Comparison of ENCODE assay signal across 1 cellular context in genomic region chr4:130393246-130394041, GRCh38.
TF ChIP-seq lines count a peak whose summit lies in the region.

No MANE protein-coding gene starts in this region.

TF ChIP-seq in H1, 55 proteins besides CTCF, POLR2A, EP300 and RAD21:
- TF ChIP-seq JUN (IDR thresholded peaks at IDR 0.05; ENCODE audit: low read depth, low read length): no peak
- TF ChIP-seq EZH2 (IDR thresholded peaks at IDR 0.05; ENCODE audit: low read depth, low read length, severe bottlenecking): no peak
- no peak for TF ChIP-seq ATF2 (IDR thresholded peaks at IDR 0.05; ENCODE audit: low read length)
- no peak for TF ChIP-seq CBX8 (IDR thresholded peaks at IDR 0.05; ENCODE audit: borderline replicate concordance, low read depth, low read length)
- TF ChIP-seq NANOG (IDR thresholded peaks at IDR 0.05; ENCODE audit: insufficient read depth, low read depth, low read length, poor library complexity, severe bottlenecking): no peak
- no peak for TF ChIP-seq RFX5 (IDR thresholded peaks at IDR 0.05; ENCODE audit: borderline replicate concordance, low read depth, low read length)
- no peak for TF ChIP-seq KDM4A (IDR thresholded peaks at IDR 0.05; ENCODE audit: low read depth, low read length, severe bottlenecking)
- no peak for TF ChIP-seq ZNF274 (IDR thresholded peaks at IDR 0.05; ENCODE audit: borderline replicate concordance, extremely low read depth, low read length)
- no peak for TF ChIP-seq HDAC6 (IDR thresholded peaks at IDR 0.05; ENCODE audit: low read depth, low read length)
- TF ChIP-seq SP4 (IDR thresholded peaks at IDR 0.05; ENCODE audit: low read length): no peak
